In the genomic region with DNA sequence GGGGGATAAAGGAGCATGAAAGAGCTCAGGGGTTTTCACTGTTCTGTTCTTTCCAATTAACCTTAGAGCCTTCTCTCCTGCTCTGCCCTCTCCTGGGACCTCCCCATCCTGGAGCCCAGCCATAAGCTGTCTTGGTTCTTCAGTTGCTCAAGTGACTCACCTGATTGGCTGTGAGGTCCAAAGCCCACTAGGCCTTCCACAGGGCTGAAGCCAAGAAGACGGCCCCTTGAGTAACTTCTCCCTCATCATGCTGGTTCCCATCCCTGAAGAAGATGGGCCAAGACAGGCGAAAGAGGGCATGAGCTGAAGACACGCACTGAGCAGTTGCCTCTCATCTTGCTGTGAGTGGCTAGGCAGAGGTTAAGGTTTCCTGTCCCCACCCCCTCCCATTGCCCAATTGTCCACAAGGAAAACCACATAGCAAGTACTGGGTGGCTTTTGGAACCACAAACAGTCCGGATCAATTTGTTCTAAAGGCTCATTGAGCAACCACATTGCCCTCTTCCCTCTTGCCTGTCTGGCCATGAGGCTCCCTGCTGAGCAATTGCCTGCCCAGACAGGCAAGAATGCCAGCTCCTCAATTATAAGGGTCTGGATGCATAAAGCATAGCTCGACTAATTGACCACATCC, we compare ENCODE assay signal across 2 cellular contexts.
TF ChIP-seq lines count a peak whose summit lies in the region.

No MANE protein-coding gene starts in this region.

TF ChIP-seq in WTC11, 78 proteins besides CTCF, POLR2A, EP300 and RAD21:
- TF ChIP-seq GABPB1 (CRISPR knock-in tag; IDR thresholded peaks at IDR 0.05) = peak; percentile 88
- TF ChIP-seq, protein P1, sequence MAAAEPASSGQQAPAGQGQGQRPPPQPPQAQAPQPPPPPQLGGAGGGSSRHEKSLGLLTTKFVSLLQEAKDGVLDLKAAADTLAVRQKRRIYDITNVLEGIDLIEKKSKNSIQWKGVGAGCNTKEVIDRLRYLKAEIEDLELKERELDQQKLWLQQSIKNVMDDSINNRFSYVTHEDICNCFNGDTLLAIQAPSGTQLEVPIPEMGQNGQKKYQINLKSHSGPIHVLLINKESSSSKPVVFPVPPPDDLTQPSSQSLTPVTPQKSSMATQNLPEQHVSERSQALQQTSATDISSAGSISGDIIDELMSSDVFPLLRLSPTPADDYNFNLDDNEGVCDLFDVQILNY (CRISPR knock-in tag; IDR thresholded peaks at IDR 0.05) = no peak

TF ChIP-seq in HepG2, 621 proteins besides CTCF, POLR2A, EP300 and RAD21 (continues in another document):
- TF ChIP-seq CREB3 (CRISPR knock-in tag; IDR thresholded peaks at IDR 0.05) (no peak), MED8 (CRISPR knock-in tag; IDR thresholded peaks at IDR 0.05; ENCODE audit: insufficient replicate concordance) (peak; percentile 94), TRIM24 (CRISPR knock-in tag; IDR thresholded peaks at IDR 0.05) (peak; percentile 84), ZBTB21 (CRISPR knock-in tag; IDR thresholded peaks at IDR 0.05) (no peak), HES4 (CRISPR knock-in tag; IDR thresholded peaks at IDR 0.05; ENCODE audit: borderline replicate concordance) (0 out of 2 replicates have a peak, but pooled peaks have one; percentile 67), TBL1XR1 (IDR thresholded peaks at IDR 0.05; ENCODE audit: borderline replicate concordance, low read length, partially characterized antibody) (peak; percentile 89), GPN1 (CRISPR knock-in tag; IDR thresholded peaks at IDR 0.05; ENCODE audit: borderline replicate concordance) (no peak), ZSCAN5A (CRISPR knock-in tag; IDR thresholded peaks at IDR 0.05; ENCODE audit: borderline replicate concordance) (no peak), NFKB2 (CRISPR knock-in tag; IDR thresholded peaks at IDR 0.05; ENCODE audit: borderline replicate concordance) (peak; percentile 29; the same call in 1 of the 2 replicates), ZNF781 (CRISPR knock-in tag; IDR thresholded peaks at IDR 0.05; ENCODE audit: borderline replicate concordance, not compliant biosample characterization) (peak; percentile 84), LCORL (IDR thresholded peaks at IDR 0.05) (peak; percentile 74), LCORL (CRISPR knock-in tag; IDR thresholded peaks at IDR 0.05) (peak; percentile 97), ZNF276 (CRISPR knock-in tag; IDR thresholded peaks at IDR 0.05; ENCODE audit: low read depth) (no peak), GMEB2 (CRISPR knock-in tag; IDR thresholded peaks at IDR 0.05; ENCODE audit: low read depth) (no peak), RERE (CRISPR knock-in tag; IDR thresholded peaks at IDR 0.05; ENCODE audit: low read depth) (peak; percentile 70; the same call in 1 of the 2 replicates), ZEB1 (IDR thresholded peaks at IDR 0.05; ENCODE audit: insufficient replicate concordance, low read depth) (peak; percentile 67), KAT8 (CRISPR knock-in tag; IDR thresholded peaks at IDR 0.05) (peak; percentile 70; the same call in 1 of the 2 replicates), TOPORS (CRISPR knock-in tag; IDR thresholded peaks at IDR 0.05) (peak; percentile 67; the same call in 1 of the 2 replicates), NFATC3 (CRISPR knock-in tag; IDR thresholded peaks at IDR 0.05) (peak; percentile 90; the same call in 1 of the 2 replicates), U2AF1 (optimal IDR thresholded peaks at IDR 0.05; ENCODE audit: low read depth, low read length) (no peak), ZNF547 (CRISPR knock-in tag; IDR thresholded peaks at IDR 0.05) (peak; percentile 92), ZNF567 (CRISPR knock-in tag; IDR thresholded peaks at IDR 0.05; ENCODE audit: borderline replicate concordance) (peak; percentile 56; the same call in 1 of the 2 replicates), ETV6 (CRISPR knock-in tag; conservative IDR thresholded peaks at IDR 0.05) (peak; percentile 44; the same call in 1 of the 2 replicates), MIER3 (CRISPR knock-in tag; IDR thresholded peaks at IDR 0.05; ENCODE audit: borderline replicate concordance) (peak; percentile 79), CBX2 (IDR thresholded peaks at IDR 0.05; ENCODE audit: low read depth, low read length) (no peak), CBX2 (CRISPR knock-in tag; IDR thresholded peaks at IDR 0.05; ENCODE audit: low read depth) (no peak), ZNF512 (CRISPR knock-in tag; IDR thresholded peaks at IDR 0.05) (0 out of 2 replicates have a peak, but pooled peaks have one; percentile 55), SMC3 (IDR thresholded peaks at IDR 0.05; ENCODE audit: low read length) (peak; percentile 55; the same call in 1 of the 2 replicates)
- TF ChIP-seq, protein P2, sequence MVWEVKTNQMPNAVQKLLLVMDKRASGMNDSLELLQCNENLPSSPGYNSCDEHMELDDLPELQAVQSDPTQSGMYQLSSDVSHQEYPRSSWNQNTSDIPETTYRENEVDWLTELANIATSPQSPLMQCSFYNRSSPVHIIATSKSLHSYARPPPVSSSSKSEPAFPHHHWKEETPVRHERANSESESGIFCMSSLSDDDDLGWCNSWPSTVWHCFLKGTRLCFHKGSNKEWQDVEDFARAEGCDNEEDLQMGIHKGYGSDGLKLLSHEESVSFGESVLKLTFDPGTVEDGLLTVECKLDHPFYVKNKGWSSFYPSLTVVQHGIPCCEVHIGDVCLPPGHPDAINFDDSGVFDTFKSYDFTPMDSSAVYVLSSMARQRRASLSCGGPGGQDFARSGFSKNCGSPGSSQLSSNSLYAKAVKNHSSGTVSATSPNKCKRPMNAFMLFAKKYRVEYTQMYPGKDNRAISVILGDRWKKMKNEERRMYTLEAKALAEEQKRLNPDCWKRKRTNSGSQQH (CRISPR knock-in tag; IDR thresholded peaks at IDR 0.05; ENCODE audit: low read depth) = no peak; the same call in 1 of the 2 replicates
- TF ChIP-seq, protein P3, sequence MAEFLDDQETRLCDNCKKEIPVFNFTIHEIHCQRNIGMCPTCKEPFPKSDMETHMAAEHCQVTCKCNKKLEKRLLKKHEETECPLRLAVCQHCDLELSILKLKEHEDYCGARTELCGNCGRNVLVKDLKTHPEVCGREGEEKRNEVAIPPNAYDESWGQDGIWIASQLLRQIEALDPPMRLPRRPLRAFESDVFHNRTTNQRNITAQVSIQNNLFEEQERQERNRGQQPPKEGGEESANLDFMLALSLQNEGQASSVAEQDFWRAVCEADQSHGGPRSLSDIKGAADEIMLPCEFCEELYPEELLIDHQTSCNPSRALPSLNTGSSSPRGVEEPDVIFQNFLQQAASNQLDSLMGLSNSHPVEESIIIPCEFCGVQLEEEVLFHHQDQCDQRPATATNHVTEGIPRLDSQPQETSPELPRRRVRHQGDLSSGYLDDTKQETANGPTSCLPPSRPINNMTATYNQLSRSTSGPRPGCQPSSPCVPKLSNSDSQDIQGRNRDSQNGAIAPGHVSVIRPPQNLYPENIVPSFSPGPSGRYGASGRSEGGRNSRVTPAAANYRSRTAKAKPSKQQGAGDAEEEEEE (CRISPR knock-in tag; IDR thresholded peaks at IDR 0.05; ENCODE audit: borderline replicate concordance) = 0 out of 2 replicates have a peak, but pooled peaks have one; percentile 59
- TF ChIP-seq, protein P4, sequence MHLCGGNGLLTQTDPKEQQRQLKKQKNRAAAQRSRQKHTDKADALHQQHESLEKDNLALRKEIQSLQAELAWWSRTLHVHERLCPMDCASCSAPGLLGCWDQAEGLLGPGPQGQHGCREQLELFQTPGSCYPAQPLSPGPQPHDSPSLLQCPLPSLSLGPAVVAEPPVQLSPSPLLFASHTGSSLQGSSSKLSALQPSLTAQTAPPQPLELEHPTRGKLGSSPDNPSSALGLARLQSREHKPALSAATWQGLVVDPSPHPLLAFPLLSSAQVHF (CRISPR knock-in tag; IDR thresholded peaks at IDR 0.05) = no peak
- TF ChIP-seq, protein P5, sequence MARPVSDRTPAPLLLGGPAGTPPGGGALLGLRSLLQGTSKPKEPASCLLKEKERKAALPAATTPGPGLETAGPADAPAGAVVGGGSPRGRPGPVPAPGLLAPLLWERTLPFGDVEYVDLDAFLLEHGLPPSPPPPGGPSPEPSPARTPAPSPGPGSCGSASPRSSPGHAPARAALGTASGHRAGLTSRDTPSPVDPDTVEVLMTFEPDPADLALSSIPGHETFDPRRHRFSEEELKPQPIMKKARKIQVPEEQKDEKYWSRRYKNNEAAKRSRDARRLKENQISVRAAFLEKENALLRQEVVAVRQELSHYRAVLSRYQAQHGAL (CRISPR knock-in tag; IDR thresholded peaks at IDR 0.05; ENCODE audit: not compliant biosample characterization) = peak; percentile 29
